In the genomic region with DNA sequence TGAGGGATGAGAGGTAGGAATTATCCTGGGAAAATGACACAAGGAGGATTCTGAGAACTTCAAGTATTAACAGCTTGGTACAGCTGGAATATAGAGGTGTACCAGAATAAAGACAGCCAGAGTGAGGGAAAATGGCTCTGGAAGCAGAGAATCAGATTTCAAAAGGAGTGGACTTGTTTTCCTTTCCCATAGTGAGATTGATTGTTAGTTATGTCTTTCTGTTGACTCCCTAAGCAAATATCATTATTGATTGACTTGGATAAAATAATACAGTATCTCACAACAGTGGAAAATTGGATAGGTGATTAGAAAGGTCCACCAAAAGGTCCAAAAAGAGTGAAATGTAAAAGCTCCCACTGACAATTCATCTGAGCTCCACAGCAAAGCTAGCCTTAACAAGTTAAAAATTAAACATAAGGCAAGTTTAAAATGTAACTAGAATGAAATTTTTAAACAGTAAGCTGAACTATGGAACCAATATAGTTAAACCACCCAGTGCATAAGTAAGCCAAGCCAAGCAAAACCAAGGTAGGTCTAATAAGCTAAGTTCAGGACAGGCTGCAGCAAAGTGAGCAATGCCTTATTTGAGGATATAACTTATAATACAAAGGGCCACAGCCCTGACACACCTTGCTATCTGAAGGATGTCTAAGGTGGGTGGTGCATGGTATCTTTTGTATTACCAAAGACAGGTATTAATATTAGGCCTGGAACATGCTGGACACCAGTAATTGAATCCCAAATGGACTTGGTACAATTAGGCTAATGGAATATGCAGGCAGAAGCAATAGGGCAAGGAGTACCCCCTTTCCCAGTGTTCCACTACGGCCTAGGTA, we compare ENCODE assay signal across 2 cellular contexts.
A peak's percentile ranks its signal among the peaks of the same experiment; 100 is the strongest.
TF ChIP-seq lines count a peak whose summit lies in the region.

No MANE protein-coding gene starts in this region.

TF ChIP-seq in A549, 52 proteins besides CTCF, POLR2A, EP300 and RAD21:
- TF ChIP-seq SREBF2 (IDR thresholded peaks at IDR 0.05): no peak
- TF ChIP-seq NR3C1 (IDR thresholded peaks at IDR 0.05): no peak
- TF ChIP-seq EHF (CRISPR knock-in tag; IDR thresholded peaks at IDR 0.05): no peak
- no peak for TF ChIP-seq JUNB (IDR thresholded peaks at IDR 0.05)
- no peak for TF ChIP-seq POLR2AphosphoS2 (conservative IDR thresholded peaks at IDR 0.05; ENCODE audit: low read length)
- TF ChIP-seq CHD2 (IDR thresholded peaks at IDR 0.05; ENCODE audit: low read length, partially characterized antibody): no peak
- no peak for TF ChIP-seq ESRRA (IDR thresholded peaks at IDR 0.05; ENCODE audit: borderline replicate concordance, low read length)
- TF ChIP-seq, protein P1, sequence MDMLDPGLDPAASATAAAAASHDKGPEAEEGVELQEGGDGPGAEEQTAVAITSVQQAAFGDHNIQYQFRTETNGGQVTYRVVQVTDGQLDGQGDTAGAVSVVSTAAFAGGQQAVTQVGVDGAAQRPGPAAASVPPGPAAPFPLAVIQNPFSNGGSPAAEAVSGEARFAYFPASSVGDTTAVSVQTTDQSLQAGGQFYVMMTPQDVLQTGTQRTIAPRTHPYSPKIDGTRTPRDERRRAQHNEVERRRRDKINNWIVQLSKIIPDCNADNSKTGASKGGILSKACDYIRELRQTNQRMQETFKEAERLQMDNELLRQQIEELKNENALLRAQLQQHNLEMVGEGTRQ (IDR thresholded peaks at IDR 0.05): no peak

TF ChIP-seq in HepG2, 621 proteins besides CTCF, POLR2A, EP300 and RAD21 (continues in another document):
- TF ChIP-seq, protein P2, sequence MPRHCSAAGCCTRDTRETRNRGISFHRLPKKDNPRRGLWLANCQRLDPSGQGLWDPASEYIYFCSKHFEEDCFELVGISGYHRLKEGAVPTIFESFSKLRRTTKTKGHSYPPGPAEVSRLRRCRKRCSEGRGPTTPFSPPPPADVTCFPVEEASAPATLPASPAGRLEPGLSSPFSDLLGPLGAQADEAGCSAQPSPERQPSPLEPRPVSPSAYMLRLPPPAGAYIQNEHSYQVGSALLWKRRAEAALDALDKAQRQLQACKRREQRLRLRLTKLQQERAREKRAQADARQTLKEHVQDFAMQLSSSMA (CRISPR knock-in tag; IDR thresholded peaks at IDR 0.05): no peak
- TF ChIP-seq NCOR1 (IDR thresholded peaks at IDR 0.05; ENCODE audit: borderline replicate concordance, low read length) (peak; percentile 53; the same call in 1 of the 2 replicates), ZNF558 (CRISPR knock-in tag; IDR thresholded peaks at IDR 0.05; ENCODE audit: borderline replicate concordance) (no peak), NFE2 (CRISPR knock-in tag; IDR thresholded peaks at IDR 0.05) (no peak), FOXJ3 (CRISPR knock-in tag; IDR thresholded peaks at IDR 0.05; ENCODE audit: borderline replicate concordance) (peak; percentile 71; the same call in 1 of the 2 replicates), KAT2B (IDR thresholded peaks at IDR 0.05; ENCODE audit: borderline replicate concordance, low read depth, low read length) (peak; percentile 86), CBFB (CRISPR knock-in tag; IDR thresholded peaks at IDR 0.05) (no peak), ESRRA (CRISPR knock-in tag; IDR thresholded peaks at IDR 0.05; ENCODE audit: low read depth) (no peak), ASH2L (IDR thresholded peaks at IDR 0.05; ENCODE audit: insufficient read length, low read depth, low read length) (peak; percentile 90), ZKSCAN1 (IDR thresholded peaks at IDR 0.05; ENCODE audit: low read length) (no peak), TSC22D2 (CRISPR knock-in tag; IDR thresholded peaks at IDR 0.05; ENCODE audit: borderline replicate concordance) (no peak), ONECUT2 (CRISPR knock-in tag; IDR thresholded peaks at IDR 0.05) (peak; percentile 86), NBN (conservative IDR thresholded peaks at IDR 0.05) (no peak), SALL1 (CRISPR knock-in tag; IDR thresholded peaks at IDR 0.05) (0 out of 2 replicates have a peak, but pooled peaks have one; percentile 6), KLF16 (CRISPR knock-in tag; IDR thresholded peaks at IDR 0.05) (peak in 1 of 2 experiments; percentile 27; a peak in 1 of 4 replicates), POGZ (CRISPR knock-in tag; IDR thresholded peaks at IDR 0.05) (no peak), BCL6 (CRISPR knock-in tag; IDR thresholded peaks at IDR 0.05) (0 out of 2 replicates have a peak, but pooled peaks have one; percentile 24), FOXA3 (CRISPR knock-in tag; IDR thresholded peaks at IDR 0.05) (0 out of 2 replicates have a peak, but pooled peaks have one; percentile 29), PHF21A (CRISPR knock-in tag; IDR thresholded peaks at IDR 0.05) (0 out of 2 replicates have a peak, but pooled peaks have one; percentile 47)
- TF ChIP-seq, protein P3, sequence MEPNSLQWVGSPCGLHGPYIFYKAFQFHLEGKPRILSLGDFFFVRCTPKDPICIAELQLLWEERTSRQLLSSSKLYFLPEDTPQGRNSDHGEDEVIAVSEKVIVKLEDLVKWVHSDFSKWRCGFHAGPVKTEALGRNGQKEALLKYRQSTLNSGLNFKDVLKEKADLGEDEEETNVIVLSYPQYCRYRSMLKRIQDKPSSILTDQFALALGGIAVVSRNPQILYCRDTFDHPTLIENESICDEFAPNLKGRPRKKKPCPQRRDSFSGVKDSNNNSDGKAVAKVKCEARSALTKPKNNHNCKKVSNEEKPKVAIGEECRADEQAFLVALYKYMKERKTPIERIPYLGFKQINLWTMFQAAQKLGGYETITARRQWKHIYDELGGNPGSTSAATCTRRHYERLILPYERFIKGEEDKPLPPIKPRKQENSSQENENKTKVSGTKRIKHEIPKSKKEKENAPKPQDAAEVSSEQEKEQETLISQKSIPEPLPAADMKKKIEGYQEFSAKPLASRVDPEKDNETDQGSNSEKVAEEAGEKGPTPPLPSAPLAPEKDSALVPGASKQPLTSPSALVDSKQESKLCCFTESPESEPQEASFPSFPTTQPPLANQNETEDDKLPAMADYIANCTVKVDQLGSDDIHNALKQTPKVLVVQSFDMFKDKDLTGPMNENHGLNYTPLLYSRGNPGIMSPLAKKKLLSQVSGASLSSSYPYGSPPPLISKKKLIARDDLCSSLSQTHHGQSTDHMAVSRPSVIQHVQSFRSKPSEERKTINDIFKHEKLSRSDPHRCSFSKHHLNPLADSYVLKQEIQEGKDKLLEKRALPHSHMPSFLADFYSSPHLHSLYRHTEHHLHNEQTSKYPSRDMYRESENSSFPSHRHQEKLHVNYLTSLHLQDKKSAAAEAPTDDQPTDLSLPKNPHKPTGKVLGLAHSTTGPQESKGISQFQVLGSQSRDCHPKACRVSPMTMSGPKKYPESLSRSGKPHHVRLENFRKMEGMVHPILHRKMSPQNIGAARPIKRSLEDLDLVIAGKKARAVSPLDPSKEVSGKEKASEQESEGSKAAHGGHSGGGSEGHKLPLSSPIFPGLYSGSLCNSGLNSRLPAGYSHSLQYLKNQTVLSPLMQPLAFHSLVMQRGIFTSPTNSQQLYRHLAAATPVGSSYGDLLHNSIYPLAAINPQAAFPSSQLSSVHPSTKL (CRISPR knock-in tag; IDR thresholded peaks at IDR 0.05): no peak; the same call in 1 of the 2 replicates
- TF ChIP-seq, protein P4, sequence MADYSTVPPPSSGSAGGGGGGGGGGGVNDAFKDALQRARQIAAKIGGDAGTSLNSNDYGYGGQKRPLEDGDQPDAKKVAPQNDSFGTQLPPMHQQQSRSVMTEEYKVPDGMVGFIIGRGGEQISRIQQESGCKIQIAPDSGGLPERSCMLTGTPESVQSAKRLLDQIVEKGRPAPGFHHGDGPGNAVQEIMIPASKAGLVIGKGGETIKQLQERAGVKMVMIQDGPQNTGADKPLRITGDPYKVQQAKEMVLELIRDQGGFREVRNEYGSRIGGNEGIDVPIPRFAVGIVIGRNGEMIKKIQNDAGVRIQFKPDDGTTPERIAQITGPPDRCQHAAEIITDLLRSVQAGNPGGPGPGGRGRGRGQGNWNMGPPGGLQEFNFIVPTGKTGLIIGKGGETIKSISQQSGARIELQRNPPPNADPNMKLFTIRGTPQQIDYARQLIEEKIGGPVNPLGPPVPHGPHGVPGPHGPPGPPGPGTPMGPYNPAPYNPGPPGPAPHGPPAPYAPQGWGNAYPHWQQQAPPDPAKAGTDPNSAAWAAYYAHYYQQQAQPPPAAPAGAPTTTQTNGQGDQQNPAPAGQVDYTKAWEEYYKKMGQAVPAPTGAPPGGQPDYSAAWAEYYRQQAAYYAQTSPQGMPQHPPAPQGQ (CRISPR knock-in tag; IDR thresholded peaks at IDR 0.05; ENCODE audit: borderline replicate concordance): no peak
- TF ChIP-seq, protein P5, sequence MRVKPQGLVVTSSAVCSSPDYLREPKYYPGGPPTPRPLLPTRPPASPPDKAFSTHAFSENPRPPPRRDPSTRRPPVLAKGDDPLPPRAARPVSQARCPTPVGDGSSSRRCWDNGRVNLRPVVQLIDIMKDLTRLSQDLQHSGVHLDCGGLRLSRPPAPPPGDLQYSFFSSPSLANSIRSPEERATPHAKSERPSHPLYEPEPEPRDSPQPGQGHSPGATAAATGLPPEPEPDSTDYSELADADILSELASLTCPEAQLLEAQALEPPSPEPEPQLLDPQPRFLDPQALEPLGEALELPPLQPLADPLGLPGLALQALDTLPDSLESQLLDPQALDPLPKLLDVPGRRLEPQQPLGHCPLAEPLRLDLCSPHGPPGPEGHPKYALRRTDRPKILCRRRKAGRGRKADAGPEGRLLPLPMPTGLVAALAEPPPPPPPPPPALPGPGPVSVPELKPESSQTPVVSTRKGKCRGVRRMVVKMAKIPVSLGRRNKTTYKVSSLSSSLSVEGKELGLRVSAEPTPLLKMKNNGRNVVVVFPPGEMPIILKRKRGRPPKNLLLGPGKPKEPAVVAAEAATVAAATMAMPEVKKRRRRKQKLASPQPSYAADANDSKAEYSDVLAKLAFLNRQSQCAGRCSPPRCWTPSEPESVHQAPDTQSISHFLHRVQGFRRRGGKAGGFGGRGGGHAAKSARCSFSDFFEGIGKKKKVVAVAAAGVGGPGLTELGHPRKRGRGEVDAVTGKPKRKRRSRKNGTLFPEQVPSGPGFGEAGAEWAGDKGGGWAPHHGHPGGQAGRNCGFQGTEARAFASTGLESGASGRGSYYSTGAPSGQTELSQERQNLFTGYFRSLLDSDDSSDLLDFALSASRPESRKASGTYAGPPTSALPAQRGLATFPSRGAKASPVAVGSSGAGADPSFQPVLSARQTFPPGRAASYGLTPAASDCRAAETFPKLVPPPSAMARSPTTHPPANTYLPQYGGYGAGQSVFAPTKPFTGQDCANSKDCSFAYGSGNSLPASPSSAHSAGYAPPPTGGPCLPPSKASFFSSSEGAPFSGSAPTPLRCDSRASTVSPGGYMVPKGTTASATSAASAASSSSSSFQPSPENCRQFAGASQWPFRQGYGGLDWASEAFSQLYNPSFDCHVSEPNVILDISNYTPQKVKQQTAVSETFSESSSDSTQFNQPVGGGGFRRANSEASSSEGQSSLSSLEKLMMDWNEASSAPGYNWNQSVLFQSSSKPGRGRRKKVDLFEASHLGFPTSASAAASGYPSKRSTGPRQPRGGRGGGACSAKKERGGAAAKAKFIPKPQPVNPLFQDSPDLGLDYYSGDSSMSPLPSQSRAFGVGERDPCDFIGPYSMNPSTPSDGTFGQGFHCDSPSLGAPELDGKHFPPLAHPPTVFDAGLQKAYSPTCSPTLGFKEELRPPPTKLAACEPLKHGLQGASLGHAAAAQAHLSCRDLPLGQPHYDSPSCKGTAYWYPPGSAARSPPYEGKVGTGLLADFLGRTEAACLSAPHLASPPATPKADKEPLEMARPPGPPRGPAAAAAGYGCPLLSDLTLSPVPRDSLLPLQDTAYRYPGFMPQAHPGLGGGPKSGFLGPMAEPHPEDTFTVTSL (CRISPR knock-in tag; IDR thresholded peaks at IDR 0.05; ENCODE audit: borderline replicate concordance): peak; percentile 75; the same call in 1 of the 2 replicates
- TF ChIP-seq, protein P6, sequence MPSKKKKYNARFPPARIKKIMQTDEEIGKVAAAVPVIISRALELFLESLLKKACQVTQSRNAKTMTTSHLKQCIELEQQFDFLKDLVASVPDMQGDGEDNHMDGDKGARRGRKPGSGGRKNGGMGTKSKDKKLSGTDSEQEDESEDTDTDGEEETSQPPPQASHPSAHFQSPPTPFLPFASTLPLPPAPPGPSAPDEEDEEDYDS (CRISPR knock-in tag; IDR thresholded peaks at IDR 0.05): peak; percentile 95
- TF ChIP-seq, protein P7, sequence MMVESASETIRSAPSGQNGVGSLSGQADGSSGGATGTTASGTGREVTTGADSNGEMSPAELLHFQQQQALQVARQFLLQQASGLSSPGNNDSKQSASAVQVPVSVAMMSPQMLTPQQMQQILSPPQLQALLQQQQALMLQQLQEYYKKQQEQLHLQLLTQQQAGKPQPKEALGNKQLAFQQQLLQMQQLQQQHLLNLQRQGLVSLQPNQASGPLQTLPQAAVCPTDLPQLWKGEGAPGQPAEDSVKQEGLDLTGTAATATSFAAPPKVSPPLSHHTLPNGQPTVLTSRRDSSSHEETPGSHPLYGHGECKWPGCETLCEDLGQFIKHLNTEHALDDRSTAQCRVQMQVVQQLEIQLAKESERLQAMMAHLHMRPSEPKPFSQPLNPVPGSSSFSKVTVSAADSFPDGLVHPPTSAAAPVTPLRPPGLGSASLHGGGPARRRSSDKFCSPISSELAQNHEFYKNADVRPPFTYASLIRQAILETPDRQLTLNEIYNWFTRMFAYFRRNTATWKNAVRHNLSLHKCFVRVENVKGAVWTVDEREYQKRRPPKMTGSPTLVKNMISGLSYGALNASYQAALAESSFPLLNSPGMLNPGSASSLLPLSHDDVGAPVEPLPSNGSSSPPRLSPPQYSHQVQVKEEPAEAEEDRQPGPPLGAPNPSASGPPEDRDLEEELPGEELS (CRISPR knock-in tag; IDR thresholded peaks at IDR 0.05): peak; percentile 60; the same call in 1 of the 2 replicates
- TF ChIP-seq, protein P8, sequence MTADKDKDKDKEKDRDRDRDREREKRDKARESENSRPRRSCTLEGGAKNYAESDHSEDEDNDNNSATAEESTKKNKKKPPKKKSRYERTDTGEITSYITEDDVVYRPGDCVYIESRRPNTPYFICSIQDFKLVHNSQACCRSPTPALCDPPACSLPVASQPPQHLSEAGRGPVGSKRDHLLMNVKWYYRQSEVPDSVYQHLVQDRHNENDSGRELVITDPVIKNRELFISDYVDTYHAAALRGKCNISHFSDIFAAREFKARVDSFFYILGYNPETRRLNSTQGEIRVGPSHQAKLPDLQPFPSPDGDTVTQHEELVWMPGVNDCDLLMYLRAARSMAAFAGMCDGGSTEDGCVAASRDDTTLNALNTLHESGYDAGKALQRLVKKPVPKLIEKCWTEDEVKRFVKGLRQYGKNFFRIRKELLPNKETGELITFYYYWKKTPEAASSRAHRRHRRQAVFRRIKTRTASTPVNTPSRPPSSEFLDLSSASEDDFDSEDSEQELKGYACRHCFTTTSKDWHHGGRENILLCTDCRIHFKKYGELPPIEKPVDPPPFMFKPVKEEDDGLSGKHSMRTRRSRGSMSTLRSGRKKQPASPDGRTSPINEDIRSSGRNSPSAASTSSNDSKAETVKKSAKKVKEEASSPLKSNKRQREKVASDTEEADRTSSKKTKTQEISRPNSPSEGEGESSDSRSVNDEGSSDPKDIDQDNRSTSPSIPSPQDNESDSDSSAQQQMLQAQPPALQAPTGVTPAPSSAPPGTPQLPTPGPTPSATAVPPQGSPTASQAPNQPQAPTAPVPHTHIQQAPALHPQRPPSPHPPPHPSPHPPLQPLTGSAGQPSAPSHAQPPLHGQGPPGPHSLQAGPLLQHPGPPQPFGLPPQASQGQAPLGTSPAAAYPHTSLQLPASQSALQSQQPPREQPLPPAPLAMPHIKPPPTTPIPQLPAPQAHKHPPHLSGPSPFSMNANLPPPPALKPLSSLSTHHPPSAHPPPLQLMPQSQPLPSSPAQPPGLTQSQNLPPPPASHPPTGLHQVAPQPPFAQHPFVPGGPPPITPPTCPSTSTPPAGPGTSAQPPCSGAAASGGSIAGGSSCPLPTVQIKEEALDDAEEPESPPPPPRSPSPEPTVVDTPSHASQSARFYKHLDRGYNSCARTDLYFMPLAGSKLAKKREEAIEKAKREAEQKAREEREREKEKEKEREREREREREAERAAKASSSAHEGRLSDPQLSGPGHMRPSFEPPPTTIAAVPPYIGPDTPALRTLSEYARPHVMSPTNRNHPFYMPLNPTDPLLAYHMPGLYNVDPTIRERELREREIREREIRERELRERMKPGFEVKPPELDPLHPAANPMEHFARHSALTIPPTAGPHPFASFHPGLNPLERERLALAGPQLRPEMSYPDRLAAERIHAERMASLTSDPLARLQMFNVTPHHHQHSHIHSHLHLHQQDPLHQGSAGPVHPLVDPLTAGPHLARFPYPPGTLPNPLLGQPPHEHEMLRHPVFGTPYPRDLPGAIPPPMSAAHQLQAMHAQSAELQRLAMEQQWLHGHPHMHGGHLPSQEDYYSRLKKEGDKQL (CRISPR knock-in tag; IDR thresholded peaks at IDR 0.05; ENCODE audit: low read depth): 0 out of 2 replicates have a peak, but pooled peaks have one; percentile 28
